In the genomic region with DNA sequence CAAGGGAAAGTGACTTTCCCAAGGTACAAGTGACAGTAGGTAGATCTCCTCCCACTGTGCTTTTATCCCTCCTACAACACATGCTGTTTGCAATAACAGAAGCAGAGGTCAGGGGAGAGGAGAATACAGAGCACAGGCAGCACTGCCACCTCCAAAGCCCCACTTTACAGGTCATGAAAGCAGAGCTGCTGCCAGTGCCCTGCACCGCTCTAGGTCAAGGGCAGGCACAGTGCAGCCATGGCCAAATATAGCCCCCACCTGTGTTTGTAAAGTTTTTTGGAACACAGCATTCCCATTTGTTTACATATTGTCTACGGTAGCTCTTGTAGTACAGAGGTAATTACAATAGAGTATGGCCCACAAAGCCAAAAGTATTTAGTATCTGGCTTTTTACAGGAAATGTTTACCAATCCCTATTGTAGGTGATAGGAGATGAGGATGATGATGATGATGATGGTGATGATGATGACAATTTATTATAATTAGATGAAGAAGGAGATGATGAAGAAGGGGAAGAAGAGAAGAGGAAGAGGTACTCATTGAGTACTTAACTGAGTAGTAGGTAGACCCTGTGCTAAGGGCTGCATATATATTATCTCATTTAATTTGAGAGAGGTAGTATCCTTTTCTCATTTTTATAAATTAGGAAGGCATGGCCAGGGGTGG, we compare ENCODE assay signal across 28 cellular contexts. TPM values are rescaled to one million over a fixed set of nuclear protein-coding genes. Genes with fewer than 3 reads are reported as not detected.
"Had no signal": no experiment of that assay in that cellular context is flagged by ENCODE, and none has a peak within 500 bp of the region (broad histone marks: within the 10 kb centered on the region; RNA-seq: fewer than 3 reads in every experiment).

No MANE protein-coding gene starts in this region.

- H3K4me3 ChIP-seq: ascending aorta, body of pancreas, Peyer's patch, SJCRH30 had no signal

- H3K27ac ChIP-seq: ascending aorta, body of pancreas, Peyer's patch, RWPE1, SJCRH30 had no signal

- H3K9me3 ChIP-seq: ascending aorta, body of pancreas, Peyer's patch, SJCRH30, SK-N-SH had no signal

- H3K27me3 ChIP-seq: ascending aorta, body of pancreas, Peyer's patch, SJCRH30 had no signal

- H3K9me3 Mint-ChIP-seq: activated naive CD8-positive, alpha-beta T cell treated with anti-CD3 and anti-CD28 coated beads, Interleukin-2, amount 50 U/mL, for 24 hours; activated T-cell treated with anti-CD3 and anti-CD28 coated beads, Interleukin-2, amount 50 U/mL, for 4 hours had no signal

- FAIRE-seq: bronchial epithelial cell had no signal

- H3K9ac ChIP-seq: SK-N-SH had no signal

- H3K4me2 ChIP-seq: SK-N-SH had no signal

- H3K4me3 Mint-ChIP-seq: activated naive CD8-positive, alpha-beta T cell treated with anti-CD3 and anti-CD28 coated beads, Interleukin-2, amount 50 U/mL, for 24 hours; activated T-cell treated with anti-CD3 and anti-CD28 coated beads, Interleukin-2, amount 50 U/mL, for 4 hours had no signal

- H3K36me3 ChIP-seq: ascending aorta, Peyer's patch, SJCRH30 had no signal

- ATAC-seq: activated CD4-positive, CD25-positive, alpha-beta regulatory T cell treated with anti-CD3 and anti-CD28 coated beads, Interleukin-2, amount 50 U/mL, for 24 hours; activated naive CD4-positive, alpha-beta T cell treated with anti-CD3 and anti-CD28 coated beads, Interleukin-2, amount 50 U/mL, for 72 hours; activated naive CD8-positive, alpha-beta T cell treated with anti-CD3 and anti-CD28 coated beads, Interleukin-2, amount 50 U/mL, for 24 hours; activated T-cell treated with anti-CD3 and anti-CD28 coated beads, Interleukin-2, amount 50 U/mL, for 4 hours; body of pancreas had no signal

- H3K27me3 Mint-ChIP-seq: activated naive CD8-positive, alpha-beta T cell treated with anti-CD3 and anti-CD28 coated beads, Interleukin-2, amount 50 U/mL, for 24 hours had no signal

- DNase-seq: activated CD4-positive, alpha-beta T cell treated with anti-CD3 and anti-CD28 coated beads for 4 hours; activated CD4-positive, alpha-beta T cell treated with anti-CD3 and anti-CD28 coated beads, Interleukin-2, amount 50 U/mL, for 48 hours; activated CD8-positive, alpha-beta memory T cell treated with anti-CD3 and anti-CD28 coated beads for 24 hours; activated effector memory CD4-positive, alpha-beta T cell treated with anti-CD3 and anti-CD28 coated beads, Interleukin-2, amount 50 U/mL, for 16 hours; activated naive CD4-positive, alpha-beta T cell treated with Interleukin-2 at 50 U/mL for 16 hours; activated naive CD8-positive, alpha-beta T cell treated with anti-CD3 and anti-CD28 coated beads, Interleukin-2, amount 50 U/mL, for 24 hours; activated T-cell treated with anti-CD3 and anti-CD28 coated beads, Interleukin-2, amount 50 U/mL, for 4 hours; amniotic stem cell; body of pancreas; central memory CD4-positive, alpha-beta T cell; NCI-H1105 treated with DMSO at 0.1 percent for 48 hours; NCI-H146; NCI-H187 treated with DMSO at 0.1 percent for 48 hours; NCI-H2081 treated with DMSO at 0.1 percent for 48 hours; NCI-H2171 treated with DMSO at 0.1 percent for 48 hours; NCI-H226; NCI-H526; NCI-H774; Peyer's patch; Right ventricle myocardium superior; SJCRH30; SK-N-SH had no signal

- H3K27ac Mint-ChIP-seq: activated naive CD8-positive, alpha-beta T cell treated with anti-CD3 and anti-CD28 coated beads, Interleukin-2, amount 50 U/mL, for 24 hours had no signal

- H3K4me1 ChIP-seq: ascending aorta, body of pancreas, SJCRH30 had no signal

RNA-seq across cellular contexts. Expression of gene HDC, which starts 20.4 kb away (rescaled TPM):
- total RNA-seq: ascending aorta, body of pancreas, bronchial epithelial cell, chondrocyte, SJCRH30 had no signal
- polyA plus RNA-seq: SK-N-SH had no signal
